In genomic region chr15:39854161-39854560, GRCh38 we compare ENCODE assay signal across 26 cellular contexts.
DNase-seq lines count a peak whose midpoint lies in the region; FAIRE-seq and TF ChIP-seq lines count a peak whose summit lies in the region.
"Had no signal": no experiment of that assay in that cellular context is flagged by ENCODE, and none has a peak within 500 bp of the region (broad histone marks: within the 10 kb centered on the region; RNA-seq: fewer than 3 reads in every experiment).

No MANE protein-coding gene starts in this region.

- peaks cover 49% of the 10 kb centered on the region for H3K36me3 Mint-ChIP-seq in HFFc6 (ENCODE audit: low read depth)

- peaks cover 52% of the 10 kb centered on the region for H3K4me1 ChIP-seq in ACC112 (ENCODE audit: control insufficient read depth, insufficient read depth, low read length, unreplicated experiment)
- H3K4me1 ChIP-seq in stomach = peaks cover 0 to 4% (median 0%) of the 10 kb centered on the region in 4 donors
- H3K4me1 ChIP-seq: BE2C had no signal

- no peak for TF ChIP-seq POLR2A in stomach (IDR thresholded peaks at IDR 0.05)

- no peaks in the 10 kb centered on the region for H3K9me3 Mint-ChIP-seq in HFFc6
- H3K9me3 Mint-ChIP-seq: activated CD8-positive, alpha-beta T cell treated with anti-CD3 and anti-CD28 coated beads for 36 hours; CD8-positive, alpha-beta memory T cell had no signal

- peaks cover 41% of the 10 kb centered on the region for H3K79me2 ChIP-seq in ACC112 (ENCODE audit: control insufficient read depth, insufficient read depth, low read length, unreplicated experiment)

- no peaks in the 10 kb centered on the region; the same call in 1 of the 2 replicates for H3K27me3 Mint-ChIP-seq in HFFc6 (ENCODE audit: insufficient read depth)

- peak overlapping the region; percentile 70 for H3K27ac ChIP-seq in ACC112 (ENCODE audit: low read depth, low read length)
- H3K27ac ChIP-seq in stomach = no peak overlapping the region
- H3K27ac ChIP-seq: epithelial cell of prostate, tibial nerve had no signal

- intact Hi-C loops in stomach (cut with DNase I; ENCODE audit: low total_unique reads) = no loop called here

- peaks cover 86% of the 10 kb centered on the region for H3K4me1 Mint-ChIP-seq in HFFc6 (ENCODE audit: low read depth)
- H3K4me1 Mint-ChIP-seq: CD8-positive, alpha-beta memory T cell; naive thymus-derived CD4-positive, alpha-beta T cell; T-helper 17 cell had no signal

- H3K9me3 ChIP-seq in stomach = no peaks in the 10 kb centered on the region
- H3K9me3 ChIP-seq: BE2C, tibial nerve had no signal

- TF ChIP-seq EP300 in stomach (IDR thresholded peaks at IDR 0.05) = no peak

- peak; percentile 45 for DNase-seq in HFFc6
- peak; percentile 69 for DNase-seq in amniotic epithelial cell (ENCODE audit: low read depth)
- peak; percentile 72 for DNase-seq in fibroblast of villous mesenchyme (ENCODE audit: low read depth)
- no peak for DNase-seq in activated CD8-positive, alpha-beta memory T cell treated with anti-CD3 and anti-CD28 coated beads, Interleukin-2, amount 50 U/mL, for 4 hours
- no peak for DNase-seq in ureter (ENCODE audit: low spot score)
- no peak for DNase-seq in stomach
- DNase-seq in RCC 7860 (ENCODE audit: low spot score) = no peak
- DNase-seq: activated CD8-positive, alpha-beta T cell treated with anti-CD3 and anti-CD28 coated beads for 36 hours; activated effector memory CD4-positive, alpha-beta T cell treated with Interleukin-2 at 50 U/mL for 16 hours; BE2C; CD8-positive, alpha-beta memory T cell; effector CD8-positive, alpha-beta T cell; midbrain; MV-4-11; naive thymus-derived CD4-positive, alpha-beta T cell; NCI-H146; NCI-H446 treated with DMSO at 0.1 percent for 48 hours; nucleus accumbens; small intestine; stimulated activated CD4-positive, alpha-beta T cell treated with anti-CD3 and anti-CD28 coated beads, Interleukin-1b, Interleukin-23, amount 100 ng/mL, for 48 hours; T-helper 17 cell had no signal

- 0 out of 2 replicates have a peak, but pooled peaks cover 4% of the 10 kb centered on the region for H3K36me3 ChIP-seq in ACC112 (ENCODE audit: insufficient read depth, low read length)
- H3K36me3 ChIP-seq in stomach = no peaks in the 10 kb centered on the region
- H3K36me3 ChIP-seq: BE2C, tibial nerve had no signal

- TF ChIP-seq CTCF in HFFc6 (IDR thresholded peaks at IDR 0.05) = no peak
- TF ChIP-seq CTCF in fibroblast of villous mesenchyme (IDR thresholded peaks at IDR 0.05; ENCODE audit: insufficient read depth, low read depth, low read length) = no peak
- no peak for TF ChIP-seq CTCF in stomach (IDR thresholded peaks at IDR 0.05)

- peak overlapping the region; percentile 76 for H3K27ac Mint-ChIP-seq in HFFc6
- H3K27ac Mint-ChIP-seq: activated CD8-positive, alpha-beta T cell treated with anti-CD3 and anti-CD28 coated beads for 36 hours; CD8-positive, alpha-beta memory T cell; naive thymus-derived CD4-positive, alpha-beta T cell; T-helper 17 cell had no signal

- H2AFZ ChIP-seq in ACC112 (ENCODE audit: low read length, unreplicated experiment) = no peak overlapping the region

- no peak overlapping the region for H3K4me3 ChIP-seq in ACC112 (ENCODE audit: low read depth, low read length)
- no peak overlapping the region for H3K4me3 ChIP-seq in fibroblast of villous mesenchyme (ENCODE audit: low read depth, low read length)
- no peak overlapping the region for H3K4me3 ChIP-seq in stomach
- H3K4me3 ChIP-seq: tibial nerve had no signal

- no peak for FAIRE-seq in RCC 7860 (lab: Jason Lieb, UNC)
- FAIRE-seq: G401.6, islet of Langerhans, small intestine had no signal

- H3K27me3 ChIP-seq in ACC112 (ENCODE audit: insufficient read depth, low read length) (no peaks in the 10 kb centered on the region), stomach (no peaks in the 10 kb centered on the region)
- H3K27me3 ChIP-seq: BE2C, tibial nerve had no signal

- H3K4me3 Mint-ChIP-seq in HFFc6 = peak overlapping the region; percentile 46
- H3K4me3 Mint-ChIP-seq: activated CD8-positive, alpha-beta T cell treated with anti-CD3 and anti-CD28 coated beads for 36 hours; CD8-positive, alpha-beta memory T cell; naive thymus-derived CD4-positive, alpha-beta T cell; T-helper 17 cell had no signal

Comparison
In these comparisons a context has a peak if more than half of its experiments do, and no peak if none do; other contexts are left out.
1. DNase-seq: peak in HFFc6 (single experiment), amniotic epithelial cell (single experiment) and fibroblast of villous mesenchyme (single experiment); none in activated CD8-positive, alpha-beta memory T cell treated with anti-CD3 and anti-CD28 coated beads, Interleukin-2, amount 50 U/mL, for 4 hours (single experiment), ureter (single experiment), stomach (single experiment) and RCC 7860 (single experiment).